Comparison of ENCODE assay signal across 25 cellular contexts in the genomic region with DNA sequence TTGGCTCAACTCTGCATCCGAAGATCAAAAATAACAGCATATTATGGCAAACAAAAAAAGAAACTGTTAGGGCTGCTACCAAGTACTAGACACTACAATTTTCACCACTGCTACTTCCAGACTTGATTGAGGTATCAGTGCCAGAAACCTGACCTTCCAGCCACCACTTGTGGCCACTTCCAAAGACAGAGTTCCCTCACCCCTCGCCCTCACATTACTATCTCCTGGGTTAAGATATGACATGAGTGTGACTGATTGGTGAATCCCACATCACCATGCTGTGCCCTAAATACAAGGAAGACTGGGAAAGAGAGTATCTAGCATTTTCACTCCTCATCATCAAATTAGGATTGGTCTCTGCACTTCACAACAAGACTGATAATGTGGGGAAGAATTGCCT.
"Had no signal": no experiment of that assay in that cellular context is flagged by ENCODE, and none has a peak within 500 bp of the region (broad histone marks: within the 10 kb centered on the region; RNA-seq: fewer than 3 reads in every experiment).

No MANE protein-coding gene starts in this region.

- H3K4me3 ChIP-seq: lung, mucosa of descending colon, psoas muscle, skin epidermis, spleen, suprapubic skin, thoracic aorta, tibial artery, upper lobe of right lung had no signal

- H3K9ac ChIP-seq: parathyroid adenoma had no signal

- DNase-seq: head of caudate nucleus; hypothalamus; immature natural killer cell; islet precursor cell; midbrain; mucosa of descending colon; naive thymus-derived CD8-positive, alpha-beta T cell; occipital lobe; psoas muscle; spleen; stimulated activated CD4-positive, alpha-beta T cell treated with anti-CD3 and anti-CD28 coated beads, Interleukin-4, amount 100 ng/mL, for 24 hours; stimulated activated naive CD4-positive, alpha-beta T cell; tibial artery; trophoblast cell; upper lobe of right lung had no signal

- H2AFZ ChIP-seq: parathyroid adenoma had no signal

- H3K27me3 ChIP-seq: neutrophil, spleen, suprapubic skin, tibial artery, upper lobe of right lung had no signal

- FAIRE-seq: urothelium cell line had no signal

- ATAC-seq: left lobe of liver; mucosa of descending colon; naive thymus-derived CD8-positive, alpha-beta T cell; psoas muscle; sciatic nerve; stimulated activated effector memory CD8-positive, alpha-beta T cell treated with anti-CD3 and anti-CD28 coated beads, Interleukin-12 subunit alpha, Interleukin-12 subunit beta, amount 100 ng/mL, for 72 hours; upper lobe of right lung had no signal

- H3K4me1 ChIP-seq: parathyroid adenoma, spleen, suprapubic skin, upper lobe of right lung had no signal

- H3K9me3 ChIP-seq: mucosa of descending colon, neutrophil, psoas muscle, spleen, suprapubic skin, thoracic aorta, tibial artery, upper lobe of right lung had no signal

- H3K27ac ChIP-seq: neutrophil, parathyroid adenoma, psoas muscle, skin epidermis, spleen, suprapubic skin, thoracic aorta, tibial artery, upper lobe of right lung had no signal

- H3K36me3 ChIP-seq: neutrophil, spleen, suprapubic skin, thoracic aorta, tibial artery, upper lobe of right lung had no signal
